In the genomic region with DNA sequence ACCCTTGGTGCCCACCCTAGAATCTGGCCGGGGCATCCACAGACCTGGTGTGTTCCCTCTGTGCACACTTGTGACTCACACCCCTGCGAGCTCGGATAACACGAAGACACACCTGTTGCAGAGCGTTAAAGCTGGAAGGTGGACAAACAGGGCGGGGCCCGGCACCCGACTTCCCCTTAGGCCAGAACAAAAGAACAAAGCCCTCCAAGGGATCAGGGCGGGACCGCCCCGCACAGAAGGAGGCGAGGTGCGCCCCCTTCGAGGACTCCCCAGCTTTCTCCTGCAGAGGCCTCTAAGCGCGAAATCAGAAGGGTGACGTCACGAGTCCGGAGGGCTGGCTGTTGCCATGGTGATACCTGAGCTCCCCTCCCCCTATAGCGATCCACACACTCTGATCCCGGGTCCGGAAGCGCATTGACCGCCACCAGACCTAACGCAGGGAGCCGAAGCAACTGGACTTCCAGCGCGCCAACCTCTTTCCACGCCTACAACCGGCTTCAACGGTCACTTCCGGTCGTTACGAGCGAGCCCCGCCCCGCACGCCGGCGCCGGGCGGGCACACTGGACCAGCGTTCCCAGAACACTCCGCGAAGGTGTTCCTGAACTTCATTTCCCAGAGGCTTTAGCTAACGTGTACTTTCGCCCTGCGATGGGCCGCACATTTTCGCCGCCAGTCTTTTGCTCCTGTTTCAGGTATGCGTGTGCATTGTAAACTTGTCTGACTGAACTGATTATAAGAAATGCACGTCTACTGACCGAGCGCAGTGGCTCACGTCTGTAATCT, we compare ENCODE assay signal across 1 cellular context.
TF ChIP-seq lines count a peak whose summit lies in the region.

A gene (minus strand): TSS at position 489 of the 784 bp plus-strand sequence. CDS start 811 bp downstream, outside the sequence.

TF ChIP-seq in HEK293, 187 proteins besides CTCF, POLR2A, EP300 and RAD21 (continued from another document and continues in another):
- TF ChIP-seq, protein P1, sequence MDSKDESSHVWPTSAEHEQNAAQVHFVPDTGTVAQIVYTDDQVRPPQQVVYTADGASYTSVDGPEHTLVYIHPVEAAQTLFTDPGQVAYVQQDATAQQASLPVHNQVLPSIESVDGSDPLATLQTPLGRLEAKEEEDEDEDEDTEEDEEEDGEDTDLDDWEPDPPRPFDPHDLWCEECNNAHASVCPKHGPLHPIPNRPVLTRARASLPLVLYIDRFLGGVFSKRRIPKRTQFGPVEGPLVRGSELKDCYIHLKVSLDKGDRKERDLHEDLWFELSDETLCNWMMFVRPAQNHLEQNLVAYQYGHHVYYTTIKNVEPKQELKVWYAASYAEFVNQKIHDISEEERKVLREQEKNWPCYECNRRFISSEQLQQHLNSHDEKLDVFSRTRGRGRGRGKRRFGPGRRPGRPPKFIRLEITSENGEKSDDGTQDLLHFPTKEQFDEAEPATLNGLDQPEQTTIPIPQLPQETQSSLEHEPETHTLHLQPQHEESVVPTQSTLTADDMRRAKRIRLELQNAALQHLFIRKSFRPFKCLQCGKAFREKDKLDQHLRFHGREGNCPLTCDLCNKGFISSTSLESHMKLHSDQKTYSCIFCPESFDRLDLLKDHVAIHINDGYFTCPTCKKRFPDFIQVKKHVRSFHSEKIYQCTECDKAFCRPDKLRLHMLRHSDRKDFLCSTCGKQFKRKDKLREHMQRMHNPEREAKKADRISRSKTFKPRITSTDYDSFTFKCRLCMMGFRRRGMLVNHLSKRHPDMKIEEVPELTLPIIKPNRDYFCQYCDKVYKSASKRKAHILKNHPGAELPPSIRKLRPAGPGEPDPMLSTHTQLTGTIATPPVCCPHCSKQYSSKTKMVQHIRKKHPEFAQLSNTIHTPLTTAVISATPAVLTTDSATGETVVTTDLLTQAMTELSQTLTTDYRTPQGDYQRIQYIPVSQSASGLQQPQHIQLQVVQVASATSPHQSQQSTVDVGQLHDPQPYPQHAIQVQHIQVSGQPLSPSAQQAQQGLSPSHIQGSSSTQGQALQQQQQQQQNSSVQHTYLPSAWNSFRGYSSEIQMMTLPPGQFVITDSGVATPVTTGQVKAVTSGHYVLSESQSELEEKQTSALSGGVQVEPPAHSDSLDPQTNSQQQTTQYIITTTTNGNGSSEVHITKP (tag by site-specific recombination; IDR thresholded peaks at IDR 0.05) = peak; percentile 73
- TF ChIP-seq ZNF792 (tag by site-specific recombination; IDR thresholded peaks at IDR 0.05) (peak; percentile 39; the same call in 1 of the 2 replicates), ZNF2 (tag by site-specific recombination; IDR thresholded peaks at IDR 0.05) (peak; percentile 76; the same call in 1 of the 2 replicates), ZFHX2 (tag by site-specific recombination; conservative IDR thresholded peaks at IDR 0.05) (no peak), ZNF341 (tag by site-specific recombination; IDR thresholded peaks at IDR 0.05; ENCODE audit: low read depth) (peak; percentile 50; the same call in 1 of the 2 replicates), KLF10 (tag by site-specific recombination; IDR thresholded peaks at IDR 0.05) (peak; percentile 51), ZNF843 (tag by site-specific recombination; IDR thresholded peaks at IDR 0.05) (no peak; the same call in 1 of the 2 replicates), WT1 (tag by site-specific recombination; IDR thresholded peaks at IDR 0.05) (peak; percentile 11), ZNF776 (tag by site-specific recombination; IDR thresholded peaks at IDR 0.05; ENCODE audit: borderline replicate concordance) (no peak), ZNF521 (tag by site-specific recombination; IDR thresholded peaks at IDR 0.05) (no peak), ZNF24 (tag by site-specific recombination; IDR thresholded peaks at IDR 0.05) (peak; percentile 51; the same call in 1 of the 2 replicates), BCL11A (tag by site-specific recombination; IDR thresholded peaks at IDR 0.05; ENCODE audit: low read depth) (peak; percentile 97), ZFP3 (tag by site-specific recombination; IDR thresholded peaks at IDR 0.05; ENCODE audit: low read depth) (no peak), ZFP37 (tag by site-specific recombination; IDR thresholded peaks at IDR 0.05) (peak; percentile 83), ZNF146 (tag by site-specific recombination; IDR thresholded peaks at IDR 0.05) (no peak), ZNF529 (tag by site-specific recombination; IDR thresholded peaks at IDR 0.05; ENCODE audit: insufficient replicate concordance) (no peak), GLI2 (tag by site-specific recombination; IDR thresholded peaks at IDR 0.05; ENCODE audit: borderline replicate concordance, low read depth) (no peak; the same call in 1 of the 2 replicates), SCRT1 (tag by site-specific recombination; IDR thresholded peaks at IDR 0.05; ENCODE audit: borderline replicate concordance) (peak; percentile 97), ZBTB8A (tag by site-specific recombination; IDR thresholded peaks at IDR 0.05) (peak; percentile 71), ZNF76 (tag by site-specific recombination; IDR thresholded peaks at IDR 0.05; ENCODE audit: borderline replicate concordance, low read depth) (peak; percentile 95), ZNF558 (tag by site-specific recombination; IDR thresholded peaks at IDR 0.05) (peak; percentile 62), IKZF3 (tag by site-specific recombination; IDR thresholded peaks at IDR 0.05) (peak; percentile 90), KLF8 (tag by site-specific recombination; IDR thresholded peaks at IDR 0.05) (peak; percentile 65), ZSCAN16 (tag by site-specific recombination; IDR thresholded peaks at IDR 0.05) (peak; percentile 99), ZXDB (tag by site-specific recombination; IDR thresholded peaks at IDR 0.05) (peak; percentile 66), KLF7 (tag by site-specific recombination; IDR thresholded peaks at IDR 0.05; ENCODE audit: borderline replicate concordance) (peak; percentile 64; the same call in 1 of the 2 replicates), ZBTB21 (tag by site-specific recombination; IDR thresholded peaks at IDR 0.05) (peak; percentile 83), KLF1 (tag by site-specific recombination; IDR thresholded peaks at IDR 0.05) (peak; percentile 67; the same call in 1 of the 2 replicates), BCL11B (tag by site-specific recombination; IDR thresholded peaks at IDR 0.05; ENCODE audit: low read depth) (peak; percentile 98), ZNF354C (tag by site-specific recombination; IDR thresholded peaks at IDR 0.05; ENCODE audit: borderline replicate concordance, low read depth) (no peak), EGR2 (tag by site-specific recombination; IDR thresholded peaks at IDR 0.05; ENCODE audit: low read depth) (peak; percentile 33), GLIS2 (tag by site-specific recombination; IDR thresholded peaks at IDR 0.05) (peak; percentile 98), OSR2 (tag by site-specific recombination; IDR thresholded peaks at IDR 0.05) (peak; percentile 77), ZNF302 (tag by site-specific recombination; IDR thresholded peaks at IDR 0.05; ENCODE audit: low read depth) (no peak), ZBTB48 (tag by site-specific recombination; IDR thresholded peaks at IDR 0.05) (peak; percentile 79), SP3 (tag by site-specific recombination; IDR thresholded peaks at IDR 0.05) (peak; percentile 97), ZNF654 (tag by site-specific recombination; IDR thresholded peaks at IDR 0.05; ENCODE audit: low read depth) (no peak), ZNF423 (tag by site-specific recombination; IDR thresholded peaks at IDR 0.05) (0 out of 2 replicates have a peak, but pooled peaks have one; percentile 16), ZFP69B (tag by site-specific recombination; IDR thresholded peaks at IDR 0.05) (no peak; the same call in 1 of the 2 replicates), ZBTB20 (tag by site-specific recombination; IDR thresholded peaks at IDR 0.05) (peak; percentile 52)
- TF ChIP-seq, protein P2, sequence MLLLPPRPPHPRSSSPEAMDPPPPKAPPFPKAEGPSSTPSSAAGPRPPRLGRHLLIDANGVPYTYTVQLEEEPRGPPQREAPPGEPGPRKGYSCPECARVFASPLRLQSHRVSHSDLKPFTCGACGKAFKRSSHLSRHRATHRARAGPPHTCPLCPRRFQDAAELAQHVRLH (tag by site-specific recombination; IDR thresholded peaks at IDR 0.05) = peak; percentile 92
- TF ChIP-seq, protein P3, sequence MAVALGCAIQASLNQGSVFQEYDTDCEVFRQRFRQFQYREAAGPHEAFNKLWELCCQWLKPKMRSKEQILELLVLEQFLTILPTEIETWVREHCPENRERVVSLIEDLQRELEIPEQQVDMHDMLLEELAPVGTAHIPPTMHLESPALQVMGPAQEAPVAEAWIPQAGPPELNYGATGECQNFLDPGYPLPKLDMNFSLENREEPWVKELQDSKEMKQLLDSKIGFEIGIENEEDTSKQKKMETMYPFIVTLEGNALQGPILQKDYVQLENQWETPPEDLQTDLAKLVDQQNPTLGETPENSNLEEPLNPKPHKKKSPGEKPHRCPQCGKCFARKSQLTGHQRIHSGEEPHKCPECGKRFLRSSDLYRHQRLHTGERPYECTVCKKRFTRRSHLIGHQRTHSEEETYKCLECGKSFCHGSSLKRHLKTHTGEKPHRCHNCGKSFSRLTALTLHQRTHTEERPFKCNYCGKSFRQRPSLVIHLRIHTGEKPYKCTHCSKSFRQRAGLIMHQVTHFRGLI (tag by site-specific recombination; IDR thresholded peaks at IDR 0.05) = peak; percentile 14; the same call in 1 of the 2 replicates
- TF ChIP-seq, protein P4, sequence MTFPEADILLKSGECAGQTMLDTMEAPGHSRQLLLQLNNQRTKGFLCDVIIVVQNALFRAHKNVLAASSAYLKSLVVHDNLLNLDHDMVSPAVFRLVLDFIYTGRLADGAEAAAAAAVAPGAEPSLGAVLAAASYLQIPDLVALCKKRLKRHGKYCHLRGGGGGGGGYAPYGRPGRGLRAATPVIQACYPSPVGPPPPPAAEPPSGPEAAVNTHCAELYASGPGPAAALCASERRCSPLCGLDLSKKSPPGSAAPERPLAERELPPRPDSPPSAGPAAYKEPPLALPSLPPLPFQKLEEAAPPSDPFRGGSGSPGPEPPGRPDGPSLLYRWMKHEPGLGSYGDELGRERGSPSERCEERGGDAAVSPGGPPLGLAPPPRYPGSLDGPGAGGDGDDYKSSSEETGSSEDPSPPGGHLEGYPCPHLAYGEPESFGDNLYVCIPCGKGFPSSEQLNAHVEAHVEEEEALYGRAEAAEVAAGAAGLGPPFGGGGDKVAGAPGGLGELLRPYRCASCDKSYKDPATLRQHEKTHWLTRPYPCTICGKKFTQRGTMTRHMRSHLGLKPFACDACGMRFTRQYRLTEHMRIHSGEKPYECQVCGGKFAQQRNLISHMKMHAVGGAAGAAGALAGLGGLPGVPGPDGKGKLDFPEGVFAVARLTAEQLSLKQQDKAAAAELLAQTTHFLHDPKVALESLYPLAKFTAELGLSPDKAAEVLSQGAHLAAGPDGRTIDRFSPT (tag by site-specific recombination; IDR thresholded peaks at IDR 0.05) = peak; percentile 78
- TF ChIP-seq, protein P5, sequence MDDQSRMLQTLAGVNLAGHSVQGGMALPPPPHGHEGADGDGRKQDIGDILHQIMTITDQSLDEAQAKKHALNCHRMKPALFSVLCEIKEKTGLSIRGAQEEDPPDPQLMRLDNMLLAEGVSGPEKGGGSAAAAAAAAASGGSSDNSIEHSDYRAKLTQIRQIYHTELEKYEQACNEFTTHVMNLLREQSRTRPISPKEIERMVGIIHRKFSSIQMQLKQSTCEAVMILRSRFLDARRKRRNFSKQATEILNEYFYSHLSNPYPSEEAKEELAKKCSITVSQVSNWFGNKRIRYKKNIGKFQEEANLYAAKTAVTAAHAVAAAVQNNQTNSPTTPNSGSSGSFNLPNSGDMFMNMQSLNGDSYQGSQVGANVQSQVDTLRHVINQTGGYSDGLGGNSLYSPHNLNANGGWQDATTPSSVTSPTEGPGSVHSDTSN (CRISPR knock-in tag; IDR thresholded peaks at IDR 0.05) = peak; percentile 77; the same call in 1 of the 2 replicates
- TF ChIP-seq, protein P6, sequence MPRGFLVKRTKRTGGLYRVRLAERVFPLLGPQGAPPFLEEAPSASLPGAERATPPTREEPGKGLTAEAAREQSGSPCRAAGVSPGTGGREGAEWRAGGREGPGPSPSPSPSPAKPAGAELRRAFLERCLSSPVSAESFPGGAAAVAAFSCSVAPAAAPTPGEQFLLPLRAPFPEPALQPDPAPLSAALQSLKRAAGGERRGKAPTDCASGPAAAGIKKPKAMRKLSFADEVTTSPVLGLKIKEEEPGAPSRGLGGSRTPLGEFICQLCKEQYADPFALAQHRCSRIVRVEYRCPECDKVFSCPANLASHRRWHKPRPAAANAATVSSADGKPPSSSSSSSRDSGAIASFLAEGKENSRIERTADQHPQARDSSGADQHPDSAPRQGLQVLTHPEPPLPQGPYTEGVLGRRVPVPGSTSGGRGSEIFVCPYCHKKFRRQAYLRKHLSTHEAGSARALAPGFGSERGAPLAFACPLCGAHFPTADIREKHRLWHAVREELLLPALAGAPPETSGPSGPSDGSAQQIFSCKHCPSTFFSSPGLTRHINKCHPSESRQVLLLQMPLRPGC (tag by site-specific recombination; IDR thresholded peaks at IDR 0.05) = peak; percentile 43
- TF ChIP-seq, protein P7, sequence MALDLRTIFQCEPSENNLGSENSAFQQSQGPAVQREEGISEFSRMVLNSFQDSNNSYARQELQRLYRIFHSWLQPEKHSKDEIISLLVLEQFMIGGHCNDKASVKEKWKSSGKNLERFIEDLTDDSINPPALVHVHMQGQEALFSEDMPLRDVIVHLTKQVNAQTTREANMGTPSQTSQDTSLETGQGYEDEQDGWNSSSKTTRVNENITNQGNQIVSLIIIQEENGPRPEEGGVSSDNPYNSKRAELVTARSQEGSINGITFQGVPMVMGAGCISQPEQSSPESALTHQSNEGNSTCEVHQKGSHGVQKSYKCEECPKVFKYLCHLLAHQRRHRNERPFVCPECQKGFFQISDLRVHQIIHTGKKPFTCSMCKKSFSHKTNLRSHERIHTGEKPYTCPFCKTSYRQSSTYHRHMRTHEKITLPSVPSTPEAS (tag by site-specific recombination; IDR thresholded peaks at IDR 0.05) = 0 out of 2 replicates have a peak, but pooled peaks have one; percentile 35
- TF ChIP-seq, protein P8, sequence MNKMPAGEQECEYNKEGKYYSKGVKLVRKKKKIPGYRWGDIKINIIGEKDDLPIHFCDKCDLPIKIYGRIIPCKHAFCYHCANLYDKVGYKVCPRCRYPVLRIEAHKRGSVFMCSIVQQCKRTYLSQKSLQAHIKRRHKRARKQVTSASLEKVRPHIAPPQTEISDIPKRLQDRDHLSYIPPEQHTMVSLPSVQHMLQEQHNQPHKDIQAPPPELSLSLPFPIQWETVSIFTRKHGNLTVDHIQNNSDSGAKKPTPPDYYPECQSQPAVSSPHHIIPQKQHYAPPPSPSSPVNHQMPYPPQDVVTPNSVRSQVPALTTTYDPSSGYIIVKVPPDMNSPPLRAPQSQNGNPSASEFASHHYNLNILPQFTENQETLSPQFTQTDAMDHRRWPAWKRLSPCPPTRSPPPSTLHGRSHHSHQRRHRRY (tag by site-specific recombination; IDR thresholded peaks at IDR 0.05) = no peak
- TF ChIP-seq, protein P9, sequence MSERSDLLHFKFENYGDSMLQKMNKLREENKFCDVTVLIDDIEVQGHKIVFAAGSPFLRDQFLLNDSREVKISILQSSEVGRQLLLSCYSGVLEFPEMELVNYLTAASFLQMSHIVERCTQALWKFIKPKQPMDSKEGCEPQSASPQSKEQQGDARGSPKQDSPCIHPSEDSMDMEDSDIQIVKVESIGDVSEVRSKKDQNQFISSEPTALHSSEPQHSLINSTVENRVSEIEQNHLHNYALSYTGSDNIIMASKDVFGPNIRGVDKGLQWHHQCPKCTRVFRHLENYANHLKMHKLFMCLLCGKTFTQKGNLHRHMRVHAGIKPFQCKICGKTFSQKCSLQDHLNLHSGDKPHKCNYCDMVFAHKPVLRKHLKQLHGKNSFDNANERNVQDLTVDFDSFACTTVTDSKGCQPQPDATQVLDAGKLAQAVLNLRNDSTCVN (tag by site-specific recombination; optimal IDR thresholded peaks at IDR 0.05) = peak; percentile 84
